Comparison of ENCODE assay signal across 8 cellular contexts in the genomic region with DNA sequence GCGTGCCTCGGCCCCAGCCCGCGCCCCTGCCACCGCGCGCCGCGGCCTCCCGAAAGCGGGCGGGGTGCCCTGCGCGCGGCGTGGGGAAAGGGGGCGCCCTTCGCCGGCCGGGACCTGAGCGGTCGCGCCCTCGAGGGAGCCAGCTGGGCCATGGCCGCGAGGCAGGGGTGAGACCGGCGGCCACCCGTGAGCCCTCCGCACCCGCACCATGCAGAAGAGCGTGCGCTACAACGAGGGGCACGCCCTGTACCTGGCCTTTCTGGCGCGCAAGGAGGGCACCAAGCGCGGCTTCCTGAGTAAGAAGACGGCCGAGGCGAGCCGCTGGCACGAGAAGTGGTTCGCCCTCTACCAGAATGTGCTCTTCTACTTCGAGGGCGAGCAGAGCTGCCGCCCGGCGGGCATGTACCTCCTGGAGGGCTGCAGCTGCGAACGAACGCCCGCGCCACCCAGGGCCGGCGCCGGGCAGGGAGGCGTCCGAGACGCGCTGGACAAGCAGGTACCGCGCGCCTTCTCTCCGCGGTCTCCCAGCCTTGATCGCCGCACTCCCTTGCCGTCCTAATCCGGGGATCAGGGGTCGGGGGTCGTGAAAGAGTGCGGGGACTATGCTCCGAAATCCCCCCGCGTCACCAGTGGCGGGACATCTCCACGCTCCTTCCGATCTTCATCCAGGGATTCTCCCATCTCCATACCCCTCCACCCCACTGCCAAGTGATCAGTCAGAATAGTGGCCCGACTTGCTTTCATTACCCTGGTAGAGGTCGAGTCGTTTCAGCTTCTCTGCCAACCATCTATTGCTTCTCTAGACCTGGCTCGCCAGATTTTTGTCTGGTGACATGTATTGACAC. TPM values are rescaled to one million over a fixed set of nuclear protein-coding genes. Genes with fewer than 3 reads are reported as not detected.
DNase-seq lines count a peak whose midpoint lies in the region; ATAC-seq and TF ChIP-seq lines count a peak whose summit lies in the region.

No MANE protein-coding gene starts in this region.

- H3K36me3 ChIP-seq in stomach, result no peaks in the 10 kb centered on the region

- intact Hi-C loops in stomach (cut with DNase I; ENCODE audit: low total_unique reads), result no loop called here

- POLR2A ChIA-PET in naive thymus-derived CD8-positive, alpha-beta T cell (lab: Charles Lee), result interaction anchor here (0.9 to 3.0 kb wide), 11 partner anchors 15 to 148 kb away, joined by 3 to 36 read pairs (median 6); no protein-coding TSS in a partner anchor

- no peaks in the 10 kb centered on the region for H3K9me3 ChIP-seq in stomach

- H3K9me3 Mint-ChIP-seq in activated T-cell treated with anti-CD3 and anti-CD28 coated beads, Interleukin-2, amount 50 U/mL, for 24 hours, result no peaks in the 10 kb centered on the region
- H3K9me3 Mint-ChIP-seq in naive thymus-derived CD8-positive, alpha-beta T cell, result no peaks in the 10 kb centered on the region

- no peak for TF ChIP-seq POLR2A in stomach (IDR thresholded peaks at IDR 0.05)

- peaks cover 5 to 24% (median 13%) of the 10 kb centered on the region in 4 donors for H3K4me1 ChIP-seq in stomach

- H3K4me1 Mint-ChIP-seq in activated T-cell treated with anti-CD3 and anti-CD28 coated beads, Interleukin-2, amount 50 U/mL, for 24 hours (ENCODE audit: low read depth), result peaks cover 70% of the 10 kb centered on the region
- peaks cover 26 to 66% (median 59%) of the 10 kb centered on the region in 4 donors for H3K4me1 Mint-ChIP-seq in naive thymus-derived CD8-positive, alpha-beta T cell

- ATAC-seq in naive thymus-derived CD8-positive, alpha-beta T cell, result peak; percentile 48 to 60
- ATAC-seq in GM19328 (IDR thresholded peaks at IDR 0.05; ENCODE audit: unreplicated experiment), result no peak

- H3K4me3 Mint-ChIP-seq in activated T-cell treated with anti-CD3 and anti-CD28 coated beads, Interleukin-2, amount 50 U/mL, for 24 hours, result peak overlapping the region; percentile 83
- H3K4me3 Mint-ChIP-seq in naive thymus-derived CD8-positive, alpha-beta T cell, result peak overlapping the region; percentile 92 to 97 (median 93)

- H3K36me3 Mint-ChIP-seq in activated T-cell treated with anti-CD3 and anti-CD28 coated beads, Interleukin-2, amount 50 U/mL, for 24 hours (ENCODE audit: low read depth), result peaks cover 5% of the 10 kb centered on the region
- peaks cover 0 to 11% (median 0%) of the 10 kb centered on the region in 3 donors for H3K36me3 Mint-ChIP-seq in naive thymus-derived CD8-positive, alpha-beta T cell

- DNase-seq in NOMO-1 treated with DMSO at 0.1 percent for 48 hours (lab: John Stamatoyannopoulos, UW; ENCODE audit: unreplicated experiment), result peak; percentile 18
- no peak for DNase-seq in NOMO-1 treated with dmso at 0.1 percent for 144 hours (lab: John Stamatoyannopoulos, UW; ENCODE audit: unreplicated experiment)
- peak; percentile 77 for DNase-seq in activated T-cell treated with anti-CD3 and anti-CD28 coated beads, Interleukin-2, amount 50 U/mL, for 24 hours
- no peak for DNase-seq in fibroblast of mammary gland (ENCODE audit: low read depth)
- DNase-seq in naive thymus-derived CD8-positive, alpha-beta T cell, result peak; percentile 25 to 75 (median 51)
- no peak for DNase-seq in stomach
- DNase-seq in HuH-7 (ENCODE audit: low spot score), result no peak

- no peak for TF ChIP-seq CTCF in fibroblast of mammary gland (conservative IDR thresholded peaks at IDR 0.05; ENCODE audit: control insufficient read depth, insufficient read depth, low read depth, low read length)
- TF ChIP-seq CTCF in stomach (IDR thresholded peaks at IDR 0.05), result peak in 1 of 7 experiments; percentile 12

- peaks cover 0 to 66% (median 20%) of the 10 kb centered on the region in 3 donors for H3K27me3 ChIP-seq in stomach

- no peak for TF ChIP-seq EP300 in stomach (IDR thresholded peaks at IDR 0.05)

- H3K4me3 ChIP-seq in fibroblast of mammary gland (ENCODE audit: control insufficient read depth, low read depth, low read length) (peak overlapping the region; percentile 44), stomach (peak overlapping the region; percentile 51 to 62 (median 53))

- H3K27ac Mint-ChIP-seq in activated T-cell treated with anti-CD3 and anti-CD28 coated beads, Interleukin-2, amount 50 U/mL, for 24 hours, result peak overlapping the region; percentile 84
- H3K27ac Mint-ChIP-seq in naive thymus-derived CD8-positive, alpha-beta T cell, result peak overlapping the region; percentile 61 to 93 (median 92)

- WGBS in stomach, 5 donors, result 1 to 3% (median 1%) methylated on average over 27 to 84 of the region's 84 CpGs

- no peaks in the 10 kb centered on the region for H3K27me3 Mint-ChIP-seq in activated T-cell treated with anti-CD3 and anti-CD28 coated beads, Interleukin-2, amount 50 U/mL, for 24 hours
- H3K27me3 Mint-ChIP-seq in naive thymus-derived CD8-positive, alpha-beta T cell, result peaks cover 0 to 16% (median 0%) of the 10 kb centered on the region in 5 donors

- peak overlapping the region; percentile 59 to 81 (median 65) for H3K27ac ChIP-seq in stomach

RNA-seq across cellular contexts. Expression of a gene that starts 0.6 kb away (rescaled TPM):
- 10 to 100 TPM; 35.2 to 35.9 TPM for total RNA-seq in naive thymus-derived CD8-positive, alpha-beta T cell
- polyA plus RNA-seq in naive thymus-derived CD8-positive, alpha-beta T cell, result 10 to 100 TPM in 2 of 3 donors, 1 to 10 TPM in 1; 8.3 to 21.7 (median 13.7) TPM
- 1 to 10 TPM; 3.5 to 9.0 (median 4.8) TPM for total RNA-seq in stomach
- polyA plus RNA-seq in stomach, result 1 to 10 TPM in 2 of 3 donors, under 1 TPM in 1; 0.63 to 1.3 (median 1.1) TPM

Comparison
In these comparisons a context has a peak if more than half of its experiments do, and no peak if none do; other contexts are left out.
1. DNase-seq: peak in NOMO-1 treated with DMSO at 0.1 percent for 48 hours (single experiment), activated T-cell treated with anti-CD3 and anti-CD28 coated beads, Interleukin-2, amount 50 U/mL, for 24 hours (single experiment) and naive thymus-derived CD8-positive, alpha-beta T cell (10 of 10); none in NOMO-1 treated with dmso at 0.1 percent for 144 hours (single experiment), fibroblast of mammary gland (single experiment), stomach (single experiment) and HuH-7 (single experiment).